In genomic region chr12:124684496-124684895, GRCh38 we compare ENCODE assay signal across 9 cellular contexts.
DNase-seq lines count a peak whose midpoint lies in the region; ATAC-seq, FAIRE-seq and TF ChIP-seq lines count a peak whose summit lies in the region.
"Had no signal": no experiment of that assay in that cellular context is flagged by ENCODE, and none has a peak within 500 bp of the region (broad histone marks: within the 10 kb centered on the region; RNA-seq: fewer than 3 reads in every experiment).

No MANE protein-coding gene starts in this region.

- H3K4me3 Mint-ChIP-seq in T-cell = no peak overlapping the region

- CTCF ChIA-PET in T-cell (lab: Charles Lee) = no interaction called here

- no peak for TF ChIP-seq CTCF in fibroblast of pulmonary artery (IDR thresholded peaks at IDR 0.05; ENCODE audit: low read length, missing control alignments)
- TF ChIP-seq CTCF in prostate gland (IDR thresholded peaks at IDR 0.05) = no peak

- intact Hi-C loops in prostate gland (cut with DNase I) = no loop called here

- no peaks in the 10 kb centered on the region for H3K9me3 Mint-ChIP-seq in T-cell

- no peaks in the 10 kb centered on the region for H3K36me3 Mint-ChIP-seq in T-cell

- peaks cover 91 to 100% (median 97%) of the 10 kb centered on the region in 10 experiments for H3K4me1 ChIP-seq in BLaER1 treated with 17β-estradiol and CSF1 and Interleukin-3, amounts not matched to agents 10 nM and 100 nM
- H3K4me1 ChIP-seq in prostate gland (replicated peaks) = peaks cover 20% of the 10 kb centered on the region

- H3K4me1 Mint-ChIP-seq in T-cell = peaks cover 20 to 26% (median 22%) of the 10 kb centered on the region in 3 donors

- DNase-seq in SK-N-DZ (ENCODE audit: low spot score) = peak; percentile 60
- no peak for DNase-seq in fibroblast of pulmonary artery (ENCODE audit: low read depth)
- peak; percentile 56 for DNase-seq in prostate gland (ENCODE audit: low spot score)
- no peak for DNase-seq in T-cell
- DNase-seq in GM12892 (ENCODE audit: insufficient read length) = no peak
- DNase-seq: DMS153 had no signal

- no peak for ATAC-seq in HG03135 (IDR thresholded peaks at IDR 0.05; ENCODE audit: unreplicated experiment)
- ATAC-seq in T-cell (replicated peaks in 1 of 4) = no peak
- no peak for ATAC-seq in GM21367 (IDR thresholded peaks at IDR 0.05; ENCODE audit: unreplicated experiment)

- no peak overlapping the region for H3K27ac Mint-ChIP-seq in T-cell

- TF ChIP-seq POLR2A in prostate gland (IDR thresholded peaks at IDR 0.05) (no peak), GM12892 (IDR thresholded peaks at IDR 0.05; ENCODE audit: low read depth, low read length) (no peak)

- POLR2A ChIA-PET in T-cell (lab: Charles Lee) = no interaction called here

- no peaks in the 10 kb centered on the region for H4K20me1 ChIP-seq in BLaER1 treated with 17β-estradiol and CSF1 and Interleukin-3, amounts not matched to agents 10 nM and 100 nM

- WGBS in prostate gland = 8% methylated on average over 7 of the region's 7 CpGs

- no peak overlapping the region for H3K4me3 ChIP-seq in BLaER1 treated with 17β-estradiol and CSF1 and Interleukin-3, amounts not matched to agents 10 nM and 100 nM
- peak overlapping the region; percentile 11 for H3K4me3 ChIP-seq in fibroblast of pulmonary artery (replicated peaks; ENCODE audit: low read depth, low read length)
- H3K4me3 ChIP-seq in prostate gland = no peak overlapping the region

- H3K9me3 ChIP-seq in BLaER1 treated with 17β-estradiol and CSF1 and Interleukin-3, amounts not matched to agents 10 nM and 100 nM (replicated peaks in 1 of 11) = no peaks in the 10 kb centered on the region; a peak in 1 of 22 replicates
- no peaks in the 10 kb centered on the region for H3K9me3 ChIP-seq in prostate gland

- H3K4me2 ChIP-seq in BLaER1 treated with 17β-estradiol and CSF1 and Interleukin-3, amounts not matched to agents 10 nM and 100 nM = peak overlapping the region; percentile 9 to 95 (median 83); a peak in 20 of 22 replicates

- peak overlapping the region in 1 of 11 experiments; percentile 17; a peak in 1 of 22 replicates for H3K9ac ChIP-seq in BLaER1 treated with 17β-estradiol and CSF1 and Interleukin-3, amounts not matched to agents 10 nM and 100 nM

- H3K27me3 Mint-ChIP-seq in T-cell = peaks cover 0 to 3% of the 10 kb centered on the region in 2 donors

- H3K36me3 ChIP-seq in BLaER1 treated with 17β-estradiol and CSF1 and Interleukin-3, amounts not matched to agents 10 nM and 100 nM = no peaks in the 10 kb centered on the region
- H3K36me3 ChIP-seq in prostate gland = no peaks in the 10 kb centered on the region

- H3K27ac ChIP-seq in BLaER1 treated with 17β-estradiol and CSF1 and Interleukin-3, amounts not matched to agents 10 nM and 100 nM = peak overlapping the region in 6 of 11 experiments; percentile 17 to 77 (median 32); a peak in 8 of 22 replicates
- H3K27ac ChIP-seq in prostate gland = peak overlapping the region; percentile 76 to 86

- FAIRE-seq in GM12892 (lab: Jason Lieb, UNC) = no peak

- no peaks in the 10 kb centered on the region for H3K27me3 ChIP-seq in BLaER1 treated with 17β-estradiol and CSF1 and Interleukin-3, amounts not matched to agents 10 nM and 100 nM
- no peaks in the 10 kb centered on the region for H3K27me3 ChIP-seq in prostate gland (replicated peaks; ENCODE audit: insufficient read depth)

Comparison
In these comparisons a context has a peak if more than half of its experiments do, and no peak if none do; other contexts are left out.
1. DNase-seq: peak in SK-N-DZ (single experiment) and prostate gland (single experiment); none in fibroblast of pulmonary artery (single experiment), T-cell (0 of 34) and GM12892 (single experiment).